Comparison of ENCODE assay signal across 27 cellular contexts in genomic region chr6:155791186-155791585, GRCh38.
"Had no signal": no experiment of that assay in that cellular context is flagged by ENCODE, and none has a peak within 500 bp of the region (broad histone marks: within the 10 kb centered on the region; RNA-seq: fewer than 3 reads in every experiment).

No MANE protein-coding gene starts in this region.

- H3K27me3 ChIP-seq: gastrocnemius medialis, left lung, neural progenitor cell, right atrium auricular region, sigmoid colon, testis, tibial nerve, upper lobe of right lung, vagina had no signal

- H3K36me3 ChIP-seq: gastrocnemius medialis, left lung, neural progenitor cell, right atrium auricular region, sigmoid colon, tibial nerve, upper lobe of right lung, vagina had no signal

- DNase-seq: dermis blood vessel endothelial cell; effector memory CD4-positive, alpha-beta T cell; erythroblast; gastrocnemius medialis; head of caudate nucleus; kidney; left cardiac atrium; left lung; mesendoderm; midbrain; naive thymus-derived CD4-positive, alpha-beta T cell; sigmoid colon; stimulated activated CD4-positive, alpha-beta T cell treated with anti-CD3 and anti-CD28 coated beads, Interleukin-2, amount 100 ng/mL, for 24 hours; stimulated activated CD4-positive, alpha-beta T cell treated with anti-CD3 and anti-CD28 coated beads, Interleukin-4, amount 100 ng/mL, for 24 hours; stimulated activated naive CD4-positive, alpha-beta T cell treated with Interleukin-2 at 50 U/mL for 16 hours; substantia nigra; testis; upper lobe of right lung had no signal

- H3K4me3 ChIP-seq: coronary artery, gastrocnemius medialis, left lung, neural progenitor cell, right atrium auricular region, sigmoid colon, testis, tibial nerve, upper lobe of right lung, vagina had no signal

- H3K4me3 Mint-ChIP-seq: naive thymus-derived CD4-positive, alpha-beta T cell; nephron; neural progenitor cell; stimulated activated effector memory CD8-positive, alpha-beta T cell treated with anti-CD3 and anti-CD28 coated beads, Interleukin-12 subunit alpha, Interleukin-12 subunit beta, amount 100 ng/mL, for 72 hours had no signal

- H3K36me3 Mint-ChIP-seq: neural progenitor cell; stimulated activated effector memory CD8-positive, alpha-beta T cell treated with anti-CD3 and anti-CD28 coated beads, Interleukin-12 subunit alpha, Interleukin-12 subunit beta, amount 100 ng/mL, for 72 hours had no signal

- ATAC-seq: gastrocnemius medialis; left cardiac atrium; left lung; naive thymus-derived CD4-positive, alpha-beta T cell; stimulated activated effector memory CD8-positive, alpha-beta T cell treated with anti-CD3 and anti-CD28 coated beads, Interleukin-12 subunit alpha, Interleukin-12 subunit beta, amount 100 ng/mL, for 72 hours; upper lobe of right lung had no signal

- H3K27me3 Mint-ChIP-seq: progenitor cell of endocrine pancreas had no signal

- H3K27ac Mint-ChIP-seq: naive thymus-derived CD4-positive, alpha-beta T cell; nephron; neural progenitor cell; progenitor cell of endocrine pancreas; stimulated activated effector memory CD8-positive, alpha-beta T cell treated with anti-CD3 and anti-CD28 coated beads, Interleukin-12 subunit alpha, Interleukin-12 subunit beta, amount 100 ng/mL, for 72 hours had no signal

- H3K79me2 ChIP-seq: parathyroid adenoma had no signal

- H3K27ac ChIP-seq: coronary artery, gastrocnemius medialis, left lung, neural progenitor cell, parathyroid adenoma, right atrium auricular region, sigmoid colon, testis, tibial nerve, upper lobe of right lung, vagina had no signal

- H3K4me1 Mint-ChIP-seq: naive thymus-derived CD4-positive, alpha-beta T cell; nephron; neural progenitor cell; stimulated activated effector memory CD8-positive, alpha-beta T cell treated with anti-CD3 and anti-CD28 coated beads, Interleukin-12 subunit alpha, Interleukin-12 subunit beta, amount 100 ng/mL, for 72 hours had no signal

- H3K9me3 ChIP-seq: gastrocnemius medialis, left lung, right atrium auricular region, testis, upper lobe of right lung, vagina had no signal

- H2AFZ ChIP-seq: neural progenitor cell, parathyroid adenoma had no signal

- H3K4me2 ChIP-seq: neural progenitor cell had no signal

- H3K4me1 ChIP-seq: gastrocnemius medialis, left lung, neural progenitor cell, parathyroid adenoma, right atrium auricular region, sigmoid colon, testis, tibial nerve, upper lobe of right lung, vagina had no signal
